ENCODE assay signal across 11 cellular contexts in genomic region chr5:44935262-44935661, GRCh38.
A peak's percentile ranks its signal among the peaks of the same experiment; 100 is the strongest.
DNase-seq lines count a peak whose midpoint lies in the region; ATAC-seq and TF ChIP-seq lines count a peak whose summit lies in the region.
"Had no signal": no experiment of that assay in that cellular context is flagged by ENCODE, and none has a peak within 500 bp of the region (broad histone marks: within the 10 kb centered on the region; RNA-seq: fewer than 3 reads in every experiment).

No MANE protein-coding gene starts in this region.

- H3K27ac ChIP-seq in neural cell (ENCODE audit: low read length): no peak overlapping the region

- no peaks in the 10 kb centered on the region for H4K20me1 ChIP-seq in neural cell (ENCODE audit: insufficient read depth)

- H3K9ac ChIP-seq in neural cell (ENCODE audit: low read length): no peak overlapping the region

- no peaks in the 10 kb centered on the region for H3K9me3 ChIP-seq in neural cell (ENCODE audit: low read length)

- TF ChIP-seq RAD21 in Ishikawa (IDR thresholded peaks at IDR 0.05; ENCODE audit: low read depth) (peak; percentile 38; the same call in 1 of the 2 replicates), neural cell (conservative IDR thresholded peaks at IDR 0.05) (peak; percentile 59)

- H3K79me2 ChIP-seq in neural cell (replicated peaks; ENCODE audit: insufficient read depth, low read length): no peaks in the 10 kb centered on the region

- H3K9me2 ChIP-seq in neural cell (ENCODE audit: insufficient read depth, low read length): no peaks in the 10 kb centered on the region

- no peaks in the 10 kb centered on the region for H3K36me3 ChIP-seq in neural cell (ENCODE audit: insufficient read depth, low read length)

- H2AFZ ChIP-seq in neural cell (ENCODE audit: low read depth, low read length): no peak overlapping the region

- H3K4me2 ChIP-seq in neural cell (ENCODE audit: low read length): no peak overlapping the region

- no peak overlapping the region for H3K4me3 ChIP-seq in neural cell (ENCODE audit: low read length)

- ATAC-seq in GM21360 (IDR thresholded peaks at IDR 0.05; ENCODE audit: unreplicated experiment): no peak
- no peak for ATAC-seq in GM18520 (IDR thresholded peaks at IDR 0.05; ENCODE audit: unreplicated experiment)
- ATAC-seq: activated CD8-positive, alpha-beta memory T cell treated with anti-CD3 and anti-CD28 coated beads, Interleukin-2, amount 10 ng/mL, durations not matched to agents 7 days and 5 days; naive thymus-derived CD8-positive, alpha-beta T cell had no signal

- TF ChIP-seq CTCF in GM12874 (IDR thresholded peaks at IDR 0.05; ENCODE audit: insufficient read depth, low read depth, low read length) (peak; percentile 39; the same call in 1 of the 2 replicates), neural cell (IDR thresholded peaks at IDR 0.05; ENCODE audit: poor library complexity, severe bottlenecking) (peak; percentile 46)

- no peaks in the 10 kb centered on the region for H3F3A ChIP-seq in neural cell (ENCODE audit: insufficient read depth, low read length, poor library complexity, severe bottlenecking)

- no peak for TF ChIP-seq EP300 in Ishikawa (IDR thresholded peaks at IDR 0.05; ENCODE audit: borderline replicate concordance)
- no peak for TF ChIP-seq EP300 in neural cell (conservative IDR thresholded peaks at IDR 0.05; ENCODE audit: poor library complexity, severe bottlenecking)

- no peaks in the 10 kb centered on the region for H3K27me3 ChIP-seq in neural cell (ENCODE audit: insufficient read depth, low read depth, low read length)

- DNase-seq in UCSD-AML1 (lab: John Stamatoyannopoulos, UW; ENCODE audit: unreplicated experiment): peak; percentile 6
- DNase-seq in 8988T: no peak
- DNase-seq: activated CD8-positive, alpha-beta memory T cell treated with anti-CD3 and anti-CD28 coated beads, Interleukin-2, amount 10 ng/mL, durations not matched to agents 7 days and 5 days; amniotic stem cell; GDM1; naive thymus-derived CD8-positive, alpha-beta T cell had no signal

TF ChIP-seq in Ishikawa, 13 proteins besides CTCF, POLR2A, EP300 and RAD21:
- TF ChIP-seq REST (IDR thresholded peaks at IDR 0.05; ENCODE audit: low read depth): no peak
TF ChIP-seq in Ishikawa: peak in this region for 0.

TF ChIP-seq in neural cell, 6 proteins besides CTCF, POLR2A, EP300 and RAD21:
- TF ChIP-seq SMC3 (conservative IDR thresholded peaks at IDR 0.05; ENCODE audit: poor library complexity) (peak; percentile 39), TAF1 (IDR thresholded peaks at IDR 0.05; ENCODE audit: low read depth) (no peak)
